ENCODE assay signal across 8 cellular contexts in genomic region chr11:119363874-119364590, GRCh38. TPM values are rescaled to one million over a fixed set of nuclear protein-coding genes. Genes with fewer than 3 reads are reported as not detected.
DNase-seq lines count a peak whose midpoint lies in the region; ATAC-seq lines count a peak whose summit lies in the region.

No MANE protein-coding gene starts in this region.

- H3K4ac ChIP-seq in mesenchymal stem cell (ENCODE audit: low read depth in 1 of 2, low read length in 2 of 2), result no peak overlapping the region

- H3K79me1 ChIP-seq in mesenchymal stem cell (replicated peaks; ENCODE audit: low read length, poor library complexity, severe bottlenecking), result no peaks in the 10 kb centered on the region

- peak overlapping the region; percentile 83 for H3K4me2 ChIP-seq in mesenchymal stem cell (ENCODE audit: low read length, poor library complexity, severe bottlenecking)

- H3K4me3 ChIP-seq in ectodermal cell (ENCODE audit: insufficient read depth, low read depth, low read length) (peak overlapping the region; percentile 36), mesenchymal stem cell (ENCODE audit: insufficient read depth in 1 of 2, low read depth in 1 of 2, low read length in 2 of 2) (peak overlapping the region; percentile 47 to 49)

- no peak overlapping the region for H2AK5ac ChIP-seq in mesenchymal stem cell (ENCODE audit: low read length, severe bottlenecking)

- H3K23ac ChIP-seq in mesenchymal stem cell (ENCODE audit: low read length in 2 of 2), result peak overlapping the region in 1 of 2 experiments; percentile 75

- no peak overlapping the region for H2BK12ac ChIP-seq in mesenchymal stem cell (ENCODE audit: low read length in 2 of 2)

- no peak overlapping the region for H3K9ac ChIP-seq in mesenchymal stem cell (ENCODE audit: low read length)

- H2BK120ac ChIP-seq in mesenchymal stem cell (ENCODE audit: low read depth, low read length), result no peak overlapping the region

- peak overlapping the region; percentile 83 for H2BK15ac ChIP-seq in mesenchymal stem cell (ENCODE audit: low read depth, poor library complexity, severe bottlenecking)

- H3K27me3 ChIP-seq in ectodermal cell (ENCODE audit: control insufficient read depth, insufficient read depth, low read length, poor library complexity, severe bottlenecking), result peaks cover 38% of the 10 kb centered on the region
- H3K27me3 ChIP-seq in mesenchymal stem cell (ENCODE audit: control insufficient read depth in 1 of 2, insufficient read depth in 1 of 2, low read length in 2 of 2), result peaks cover 20 to 63% of the 10 kb centered on the region in 2 experiments

- H3K36me3 ChIP-seq in ectodermal cell (ENCODE audit: control insufficient read depth, insufficient read depth, low read length) (peaks cover 3% of the 10 kb centered on the region), mesenchymal stem cell (ENCODE audit: control insufficient read depth in 1 of 2, insufficient read depth in 2 of 2, low read depth in 1 of 2, low read length in 2 of 2) (no peaks in the 10 kb centered on the region)

- H2BK5ac ChIP-seq in mesenchymal stem cell (ENCODE audit: low read depth, low read length, poor library complexity, severe bottlenecking), result no peak overlapping the region

- no peak for ATAC-seq in HG03571 (IDR thresholded peaks at IDR 0.05; ENCODE audit: unreplicated experiment)
- ATAC-seq in GM21390 (IDR thresholded peaks at IDR 0.05; ENCODE audit: unreplicated experiment), result no peak

- H3K4me1 ChIP-seq in ectodermal cell (ENCODE audit: control insufficient read depth, insufficient read depth, low read length) (peaks cover 55% of the 10 kb centered on the region), mesenchymal stem cell (ENCODE audit: control insufficient read depth, insufficient read depth, low read depth, low read length) (peaks cover 25% of the 10 kb centered on the region)

- peak; percentile 64 for DNase-seq in Daoy (ENCODE audit: low read depth)
- DNase-seq in Kasumi-1 (lab: John Stamatoyannopoulos, UW), result peak; percentile 27 to 38
- DNase-seq in activated CD4-positive, alpha-beta T cell treated with anti-CD3 and anti-CD28 coated beads, Interleukin-2, amount 50 U/mL, for 4 hours, result peak; percentile 38 to 39
- DNase-seq in mesenchymal stem cell, result no peak
- peak; percentile 34 to 39 for DNase-seq in stimulated activated CD8-positive, alpha-beta memory T cell treated with anti-CD3 and anti-CD28 coated beads, Interleukin-15, amount 100 ng/mL, for 48 hours (ENCODE audit: low read depth in 2 of 2)

- H3K27ac ChIP-seq in ectodermal cell (ENCODE audit: insufficient read depth, low read depth, low read length, poor library complexity, severe bottlenecking) (no peak overlapping the region), mesenchymal stem cell (ENCODE audit: low read length, poor library complexity, severe bottlenecking) (no peak overlapping the region)

- peak overlapping the region in 1 of 2 experiments; percentile 82 for H3K18ac ChIP-seq in mesenchymal stem cell (ENCODE audit: low read depth in 1 of 2, low read length in 2 of 2)

- no peak overlapping the region for H4K91ac ChIP-seq in mesenchymal stem cell (ENCODE audit: low read length)

- H3K9me3 ChIP-seq in ectodermal cell (ENCODE audit: control insufficient read depth, low read length) (no peaks in the 10 kb centered on the region), mesenchymal stem cell (ENCODE audit: control insufficient read depth, low read length) (no peaks in the 10 kb centered on the region)

- 4% methylated on average over 88 of the region's 88 CpGs for WGBS in ectodermal cell, 2 experiments
- WGBS in mesenchymal stem cell, result 19% methylated on average over 27 of the region's 88 CpGs

- no peak overlapping the region for H4K8ac ChIP-seq in mesenchymal stem cell (ENCODE audit: low read length)

- H2AFZ ChIP-seq in mesenchymal stem cell (ENCODE audit: low read depth, low read length), result peak overlapping the region; percentile 37

- no peak overlapping the region for H3K14ac ChIP-seq in mesenchymal stem cell (ENCODE audit: low read length in 2 of 2)

RNA-seq across cellular contexts. Expression of gene USP2, which starts 17.5 kb away (rescaled TPM):
- 0.27 and 0.51 TPM in 2 replicates for total RNA-seq in Daoy (2014; rRNA removed; shearing (Covaris generic))
- 6.7 TPM for polyA plus RNA-seq in ectodermal cell (2013, experiment 1 of 4)
- 7.9 TPM for polyA plus RNA-seq in ectodermal cell (2013, experiment 2 of 4)
- polyA plus RNA-seq in ectodermal cell (2013, experiment 3 of 4), result 5.2 TPM
- 4.1 TPM for polyA plus RNA-seq in ectodermal cell (2013, experiment 4 of 4)
- 0.65 TPM for polyA plus RNA-seq in mesenchymal stem cell (2013, experiment 1 of 2)
- polyA plus RNA-seq in mesenchymal stem cell (2013, experiment 2 of 2), result 0.60 TPM

RNA-seq across cellular contexts. Expression of gene MFRP, which starts 17.5 kb away (rescaled TPM):
- total RNA-seq in Daoy (2014; rRNA removed; shearing (Covaris generic)), result not detected in 2 replicates
- polyA plus RNA-seq in ectodermal cell (2013, experiment 1 of 4), result not detected
- polyA plus RNA-seq in ectodermal cell (2013, experiment 2 of 4), result 0.05 TPM
- polyA plus RNA-seq in ectodermal cell (2013, experiment 3 of 4), result not detected
- polyA plus RNA-seq in ectodermal cell (2013, experiment 4 of 4), result not detected
- polyA plus RNA-seq in mesenchymal stem cell (2013, experiment 1 of 2), result not detected
- not detected for polyA plus RNA-seq in mesenchymal stem cell (2013, experiment 2 of 2)

RNA-seq across cellular contexts. Expression of gene C1QTNF5, which starts 23.3 kb away (rescaled TPM):
- total RNA-seq in Daoy (2014; rRNA removed; shearing (Covaris generic)), result 0.51 and 1.9 TPM in 2 replicates
- polyA plus RNA-seq in ectodermal cell (2013, experiment 1 of 4), result 3.1 TPM
- polyA plus RNA-seq in ectodermal cell (2013, experiment 2 of 4), result 3.4 TPM
- polyA plus RNA-seq in ectodermal cell (2013, experiment 3 of 4), result 4.5 TPM
- 6.6 TPM for polyA plus RNA-seq in ectodermal cell (2013, experiment 4 of 4)
- polyA plus RNA-seq in mesenchymal stem cell (2013, experiment 1 of 2), result 25.1 TPM
- polyA plus RNA-seq in mesenchymal stem cell (2013, experiment 2 of 2), result 26.5 TPM

RNA-seq across cellular contexts. Expression of gene RNF26, which starts 29.7 kb away (rescaled TPM):
- 2.6 and 2.9 TPM in 2 replicates for total RNA-seq in Daoy (2014; rRNA removed; shearing (Covaris generic))
- polyA plus RNA-seq in ectodermal cell (2013, experiment 1 of 4), result 66.9 TPM
- polyA plus RNA-seq in ectodermal cell (2013, experiment 2 of 4), result 67.5 TPM
- 65.3 TPM for polyA plus RNA-seq in ectodermal cell (2013, experiment 3 of 4)
- polyA plus RNA-seq in ectodermal cell (2013, experiment 4 of 4), result 71.5 TPM
- polyA plus RNA-seq in mesenchymal stem cell (2013, experiment 1 of 2), result 30.2 TPM
- polyA plus RNA-seq in mesenchymal stem cell (2013, experiment 2 of 2), result 30.5 TPM

RNA-seq across cellular contexts. Expression of gene MCAM, which starts 47.1 kb away (rescaled TPM):
- total RNA-seq in Daoy (2014; rRNA removed; shearing (Covaris generic)), result 180 and 215 TPM in 2 replicates
- polyA plus RNA-seq in ectodermal cell (2013, experiment 1 of 4), result 22.8 TPM
- polyA plus RNA-seq in ectodermal cell (2013, experiment 2 of 4), result 36.1 TPM
- 21.1 TPM for polyA plus RNA-seq in ectodermal cell (2013, experiment 3 of 4)
- 23.8 TPM for polyA plus RNA-seq in ectodermal cell (2013, experiment 4 of 4)
- polyA plus RNA-seq in mesenchymal stem cell (2013, experiment 1 of 2), result 80.2 TPM
- 77.3 TPM for polyA plus RNA-seq in mesenchymal stem cell (2013, experiment 2 of 2)
